26 cellular contexts compared by ENCODE assay signal in genomic region chr11:113627297-113627696, GRCh38.
DNase-seq lines count a peak whose midpoint lies in the region; ATAC-seq, FAIRE-seq and TF ChIP-seq lines count a peak whose summit lies in the region.
"Had no signal": no experiment of that assay in that cellular context is flagged by ENCODE, and none has a peak within 500 bp of the region (broad histone marks: within the 10 kb centered on the region; RNA-seq: fewer than 3 reads in every experiment).

No MANE protein-coding gene starts in this region.

- BruUV-seq in HepG2 (replicated peaks; lab: Mats Ljungman, UMichigan) (no TSS peak), K562 (replicated peaks; lab: Mats Ljungman, UMichigan) (no TSS peak), Caco-2 (replicated peaks; lab: Mats Ljungman, UMichigan) (no TSS peak)

- POLR2A ChIA-PET in HepG2 (lab: Yijun Ruan, JAX), result no interaction called here
- POLR2A ChIA-PET in K562 (lab: Yijun Ruan, JAX), result interaction anchor here (0.6 kb wide), 1 partner anchor 19 kb away, joined by 5 read pairs; no protein-coding TSS in a partner anchor
- POLR2A ChIA-PET in Caco-2 (lab: Charles Lee), result no interaction called here

- WGBS in HepG2 (ENCODE audit: low lambda C conversion rate), result 14% methylated on average over 2 of the region's 2 CpGs
- WGBS in right lobe of liver (ENCODE audit: insufficient coverage, low coverage, low lambda C conversion rate, missing lambda C conversion rate), result 64% methylated on average over 2 of the region's 2 CpGs
- WGBS in K562 (ENCODE audit: insufficient coverage, low coverage, missing lambda C conversion rate), result 70% methylated on average over 2 of the region's 2 CpGs

- CTCF ChIA-PET in HepG2 (lab: Yijun Ruan, JAX; ENCODE audit: low intra/inter-chr PET ratio, low total read pairs) (no interaction called here), K562 (lab: Yijun Ruan, JAX; ENCODE audit: low intra/inter-chr PET ratio) (no interaction called here), Caco-2 (lab: Charles Lee) (no interaction called here)

- no peaks in the 10 kb centered on the region for H3K79me2 ChIP-seq in HepG2 (ENCODE audit: insufficient read depth, low read length)
- H3K79me2 ChIP-seq in K562 (ENCODE audit: control insufficient read depth, insufficient read depth, low read length), result no peaks in the 10 kb centered on the region

- FAIRE-seq in HepG2 (lab: Jason Lieb, UNC) (no peak), K562 (lab: Jason Lieb, UNC) (no peak)
- FAIRE-seq: A204.1, D721Med, G401.6, GM12891, GM19239 had no signal

- TF ChIP-seq RAD21 in HepG2 (CRISPR knock-in tag; IDR thresholded peaks at IDR 0.05), result no peak
- no peak for TF ChIP-seq RAD21 in K562 (CRISPR knock-in tag; conservative IDR thresholded peaks at IDR 0.05 in 1 of 2, IDR thresholded peaks at IDR 0.05 in 1 of 2)

- in situ Hi-C loops in HepG2 (cut with HindIII; ENCODE audit: extremely low pct_ligation_motif_present, low pct_unique_long_range_greater_than_20kb), result no loop called here
- in situ Hi-C loops in K562 (cut with MboI), result no loop called here
- in situ Hi-C loops in brain microvascular endothelial cell (cut with HindIII; ENCODE audit: low pct_ligation_motif_present, low sequenced_read_pairs), result no loop called here

- H3K4me3 Mint-ChIP-seq in nephron progenitor cell (no peak overlapping the region), Caco-2 (ENCODE audit: unreplicated experiment) (no peak overlapping the region)
- H3K4me3 Mint-ChIP-seq: CD14-positive monocyte; CD4-positive, alpha-beta memory T cell; CD4-positive, CD25-positive, alpha-beta regulatory T cell; CD8-positive, alpha-beta memory T cell had no signal

- H3K27me3 Mint-ChIP-seq in nephron progenitor cell (ENCODE audit: low read depth, poor library complexity) (peaks cover 54% of the 10 kb centered on the region), Caco-2 (ENCODE audit: insufficient read depth, unreplicated experiment) (no peaks in the 10 kb centered on the region)

- H3K36me3 ChIP-seq in HepG2 (replicated peaks in 1 of 2; ENCODE audit: control insufficient read depth in 1 of 2, insufficient read depth in 2 of 2, low read length in 2 of 2) (no peaks in the 10 kb centered on the region), right lobe of liver (no peaks in the 10 kb centered on the region), SK-N-MC (ENCODE audit: insufficient read depth, low read length) (no peaks in the 10 kb centered on the region), K562 (ENCODE audit: control insufficient read depth, insufficient read depth, low read length) (no peaks in the 10 kb centered on the region), Caco-2 (ENCODE audit: control insufficient read depth, insufficient read depth, low read length) (no peaks in the 10 kb centered on the region), brain microvascular endothelial cell (replicated peaks) (no peaks in the 10 kb centered on the region)
- H3K36me3 ChIP-seq: BE2C, BLaER1 had no signal

- TF ChIP-seq CTCF in HepG2 (CRISPR knock-in tag; IDR thresholded peaks at IDR 0.05) (no peak), right lobe of liver (IDR thresholded peaks at IDR 0.05) (no peak), K562 (IDR thresholded peaks at IDR 0.05 in 2 of 3, conservative IDR thresholded peaks at IDR 0.05 in 1 of 3; ENCODE audit: insufficient read depth in 2 of 3, low read depth in 1 of 3, low read length in 3 of 3) (no peak), nephron progenitor cell (IDR thresholded peaks at IDR 0.05) (no peak), Caco-2 (IDR thresholded peaks at IDR 0.05; ENCODE audit: insufficient read depth in 1 of 2, low read depth in 1 of 2, low read length in 1 of 2, severe bottlenecking in 1 of 2, unreplicated experiment in 1 of 2) (no peak), brain microvascular endothelial cell (IDR thresholded peaks at IDR 0.05; ENCODE audit: low read depth, low read length, missing control alignments) (no peak)

- no peaks in the 10 kb centered on the region for H3K36me3 Mint-ChIP-seq in nephron progenitor cell (ENCODE audit: low read depth)
- no peaks in the 10 kb centered on the region for H3K36me3 Mint-ChIP-seq in Caco-2 (ENCODE audit: insufficient read depth, unreplicated experiment)
- H3K36me3 Mint-ChIP-seq: CD14-positive monocyte; CD4-positive, alpha-beta memory T cell; CD4-positive, CD25-positive, alpha-beta regulatory T cell; CD8-positive, alpha-beta memory T cell had no signal

- TF ChIP-seq POLR2A in HepG2 (IDR thresholded peaks at IDR 0.05; ENCODE audit: insufficient read depth in 1 of 2, low read depth in 2 of 2, low read length in 2 of 2), result no peak
- TF ChIP-seq POLR2A in right lobe of liver (IDR thresholded peaks at IDR 0.05), result no peak
- TF ChIP-seq POLR2A in K562 (conservative IDR thresholded peaks at IDR 0.05), result no peak

- H3K27me3 ChIP-seq in HepG2 (ENCODE audit: control insufficient read depth in 1 of 2, insufficient read depth in 2 of 2, low read length in 2 of 2) (peaks cover 0 to 15% of the 10 kb centered on the region in 2 experiments; a peak in 2 of 5 replicates), right lobe of liver (no peaks in the 10 kb centered on the region), K562 (ENCODE audit: control insufficient read depth in 2 of 2, insufficient read depth in 2 of 2, low read length in 2 of 2) (no peaks in the 10 kb centered on the region), Caco-2 (replicated peaks; ENCODE audit: control insufficient read depth, insufficient read depth, low read length) (no peaks in the 10 kb centered on the region), brain microvascular endothelial cell (replicated peaks) (no peaks in the 10 kb centered on the region)
- H3K27me3 ChIP-seq: BE2C, BLaER1 had no signal

- no peaks in the 10 kb centered on the region for H3K9me1 ChIP-seq in K562 (ENCODE audit: control insufficient read depth, insufficient read depth, low read length)

- DNase-seq in HepG2 (ENCODE audit: low spot score), result no peak
- no peak for DNase-seq in right lobe of liver
- no peak for DNase-seq in SK-N-MC (ENCODE audit: low read depth, low spot score)
- no peak for DNase-seq in K562 (ENCODE audit: extremely low read depth in 1 of 4, low spot score in 3 of 4)
- no peak for DNase-seq in nephron progenitor cell
- no peak for DNase-seq in Caco-2
- no peak for DNase-seq in brain microvascular endothelial cell
- DNase-seq in activated CD4-positive, alpha-beta T cell treated with anti-CD3 and anti-CD28 coated beads, Interleukin-2, amount 50 U/mL, for 48 hours, result no peak
- DNase-seq: 8988T; ACHN; BE2C; C1 segment of cervical spinal cord; Calu3; CD4-positive, alpha-beta memory T cell; CD4-positive, CD25-positive, alpha-beta regulatory T cell; CD8-positive, alpha-beta memory T cell; COR-L47; DMS79 treated with DMSO at 0.1 percent for 48 hours; GF-D8 had no signal

- H2AFZ ChIP-seq in HepG2 (ENCODE audit: low read length) (no peak overlapping the region), K562 (ENCODE audit: low read depth, low read length) (no peak overlapping the region)

- intact Hi-C loops in HepG2 (cut with micrococcal nuclease; ENCODE audit: unreplicated experiment) (no loop called here), right lobe of liver (cut with DNase I) (no loop called here), K562 (cut with micrococcal nuclease) (no loop called here), Caco-2 (cut with micrococcal nuclease; ENCODE audit: unreplicated experiment) (no loop called here)

- H3K4me1 Mint-ChIP-seq in nephron progenitor cell (peaks cover 11% of the 10 kb centered on the region), Caco-2 (ENCODE audit: low read depth, unreplicated experiment) (no peaks in the 10 kb centered on the region)
- H3K4me1 Mint-ChIP-seq: CD14-positive monocyte; CD4-positive, alpha-beta memory T cell; CD4-positive, CD25-positive, alpha-beta regulatory T cell; CD8-positive, alpha-beta memory T cell had no signal

- H3K9ac ChIP-seq in HepG2 (ENCODE audit: insufficient read depth, low read depth, low read length) (no peak overlapping the region), SK-N-MC (ENCODE audit: insufficient read length) (no peak overlapping the region), K562 (ENCODE audit: insufficient read depth in 1 of 2, low read depth in 2 of 2, low read length in 2 of 2) (no peak overlapping the region)
- H3K9ac ChIP-seq: BLaER1 had no signal

- H3K9me3 ChIP-seq in HepG2 (ENCODE audit: low read length) (no peaks in the 10 kb centered on the region), right lobe of liver (no peaks in the 10 kb centered on the region), SK-N-MC (ENCODE audit: low read depth, low read length) (no peaks in the 10 kb centered on the region), K562 (replicated peaks; ENCODE audit: control insufficient read depth, insufficient read depth, low read depth, low read length) (no peaks in the 10 kb centered on the region), Caco-2 (no peaks in the 10 kb centered on the region)
- H3K9me3 ChIP-seq: BE2C, BLaER1 had no signal

- H3K4me1 ChIP-seq in HepG2 (ENCODE audit: insufficient read depth, low read length) (no peaks in the 10 kb centered on the region), right lobe of liver (no peaks in the 10 kb centered on the region), K562 (replicated peaks in 1 of 2; ENCODE audit: control insufficient read depth in 2 of 2, insufficient read depth in 2 of 2, low read length in 2 of 2) (peaks cover 0 to 20% of the 10 kb centered on the region in 2 experiments; a peak in 4 of 5 replicates), Caco-2 (no peaks in the 10 kb centered on the region)
- H3K4me1 ChIP-seq: BE2C, BLaER1 had no signal

- H3K9me3 Mint-ChIP-seq in nephron progenitor cell (no peaks in the 10 kb centered on the region), Caco-2 (ENCODE audit: unreplicated experiment) (no peaks in the 10 kb centered on the region)

- H3K27ac Mint-ChIP-seq in nephron progenitor cell, result peak overlapping the region; percentile 70
- H3K27ac Mint-ChIP-seq in Caco-2 (ENCODE audit: unreplicated experiment), result no peak overlapping the region
- H3K27ac Mint-ChIP-seq: CD4-positive, alpha-beta memory T cell; CD4-positive, CD25-positive, alpha-beta regulatory T cell; CD8-positive, alpha-beta memory T cell had no signal

- no peaks in the 10 kb centered on the region for H4K20me1 ChIP-seq in HepG2 (ENCODE audit: insufficient read depth, low read length)
- H4K20me1 ChIP-seq in K562 (replicated peaks; ENCODE audit: control insufficient read depth, insufficient read depth, low read length), result no peaks in the 10 kb centered on the region
- H4K20me1 ChIP-seq: BLaER1 had no signal

- H3K4me3 ChIP-seq in HepG2 (replicated peaks in 1 of 3; ENCODE audit: insufficient read depth in 1 of 3, low read depth in 2 of 3, low read length in 3 of 3) (no peak overlapping the region), right lobe of liver (no peak overlapping the region), SK-N-MC (no peak overlapping the region), K562 (no peak overlapping the region), Caco-2 (ENCODE audit: low read depth, low read length) (no peak overlapping the region), brain microvascular endothelial cell (ENCODE audit: low read depth, low read length) (no peak overlapping the region)
- H3K4me3 ChIP-seq: BLaER1 had no signal

- no peak for TF ChIP-seq EP300 in HepG2 (IDR thresholded peaks at IDR 0.05; ENCODE audit: low read depth in 2 of 2, low read length in 2 of 2)
- no peak for TF ChIP-seq EP300 in HepG2 (CRISPR knock-in tag; IDR thresholded peaks at IDR 0.05; ENCODE audit: borderline replicate concordance)
- no peak for TF ChIP-seq EP300 in K562 (IDR thresholded peaks at IDR 0.05; ENCODE audit: low read length)

- no peak overlapping the region for H3K27ac ChIP-seq in HepG2 (ENCODE audit: extremely low read length, insufficient read depth, low read length)
- no peak overlapping the region for H3K27ac ChIP-seq in right lobe of liver
- peak overlapping the region; percentile 92 for H3K27ac ChIP-seq in SK-N-MC
- no peak overlapping the region for H3K27ac ChIP-seq in K562 (ENCODE audit: extremely low read depth, low read depth, low read length)
- no peak overlapping the region for H3K27ac ChIP-seq in brain microvascular endothelial cell
- H3K27ac ChIP-seq: BLaER1 had no signal

- no peak for ATAC-seq in HepG2
- ATAC-seq in right lobe of liver, result no peak
- ATAC-seq in K562, result no peak

- no peak overlapping the region for H3K4me2 ChIP-seq in HepG2 (ENCODE audit: low read depth, low read length)
- no peak overlapping the region for H3K4me2 ChIP-seq in K562 (ENCODE audit: insufficient read depth, low read length)
- H3K4me2 ChIP-seq: BLaER1 had no signal

Comparison
In these comparisons a context has a peak if more than half of its experiments do, and no peak if none do; other contexts are left out.
1. Of the 241 proteins assayed by ChIP-seq in both HepG2 and K562: peak only in HepG2: PCBP2; only in K562: ZNF512; in both: none; in neither: 239.